8 cellular contexts compared by ENCODE assay signal in the genomic region with DNA sequence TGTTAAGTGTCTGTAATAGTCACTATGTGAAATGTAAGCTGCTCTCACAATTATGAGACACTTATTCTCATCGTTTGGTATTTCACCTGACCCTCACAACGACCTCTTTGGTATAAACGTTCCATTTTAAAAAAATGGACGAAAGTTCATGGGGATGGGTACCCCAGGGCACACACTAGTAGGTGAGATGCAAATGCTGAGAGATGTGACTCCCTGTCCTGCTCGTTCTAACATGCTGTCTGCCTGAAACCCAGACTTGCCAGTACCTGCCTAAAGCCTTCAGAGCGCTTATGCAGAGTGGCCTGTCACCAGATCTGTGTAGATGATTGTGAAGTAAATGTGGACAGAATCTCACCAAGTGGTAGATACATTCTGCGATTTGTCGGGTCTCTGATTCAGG. TPM values are rescaled to one million over a fixed set of nuclear protein-coding genes. Genes with fewer than 3 reads are reported as not detected.
A peak's percentile ranks its signal among the peaks of the same experiment; 100 is the strongest.
DNase-seq lines count a peak whose midpoint lies in the region; ATAC-seq and TF ChIP-seq lines count a peak whose summit lies in the region.
"Not testable (repeated sequence)": the region's sequence is repeated elsewhere in the genome, so short reads cannot be mapped to it uniquely, and the experiment has no call there.

No MANE protein-coding gene starts in this region.

- in situ Hi-C loops in gastrocnemius medialis (cut with MboI; ENCODE audit: low sequenced_read_pairs in 4 of 4), result not testable (repeated sequence)

- H3K27me3 Mint-ChIP-seq in activated T-helper 17 cell treated with anti-CD3 and anti-CD28 coated beads, Interleukin-2, amount 50 U/mL, for 72 hours, result not testable (repeated sequence)

- not testable (repeated sequence) for TF ChIP-seq RAD21 in liver (IDR thresholded peaks at IDR 0.05)

- ATAC-seq in GM19372 (IDR thresholded peaks at IDR 0.05; ENCODE audit: low read depth, unreplicated experiment), result peak; percentile 21
- ATAC-seq in HG02885 (IDR thresholded peaks at IDR 0.05; ENCODE audit: poor library complexity, unreplicated experiment), result peak; percentile 19
- not testable (repeated sequence) for ATAC-seq in activated T-helper 17 cell treated with anti-CD3 and anti-CD28 coated beads, Interleukin-2, amount 50 U/mL, for 72 hours (replicated peaks)
- ATAC-seq in gastrocnemius medialis, result peak; percentile 11 to 26

- not testable (repeated sequence) for H3K9me3 Mint-ChIP-seq in activated T-helper 17 cell treated with anti-CD3 and anti-CD28 coated beads, Interleukin-2, amount 50 U/mL, for 72 hours

- H3K27ac Mint-ChIP-seq in activated T-helper 17 cell treated with anti-CD3 and anti-CD28 coated beads, Interleukin-2, amount 50 U/mL, for 72 hours, result not testable (repeated sequence)

- not testable (repeated sequence) for H3K9me3 ChIP-seq in BLaER1; KOPT-K1 (ENCODE audit: insufficient read depth, low read length, poor library complexity, severe bottlenecking); liver (ENCODE audit: control insufficient read depth in 4 of 4, low read length in 3 of 4); gastrocnemius medialis

- H3K4me1 Mint-ChIP-seq in activated T-helper 17 cell treated with anti-CD3 and anti-CD28 coated beads, Interleukin-2, amount 50 U/mL, for 72 hours, result not testable (repeated sequence)

- 4% methylated on average over 6 of the region's 8 CpGs for WGBS in liver

- not testable (repeated sequence) for H4K20me1 ChIP-seq in BLaER1

- H3K4me2 ChIP-seq in BLaER1, result peak overlapping the region; percentile 59

- peak; percentile 46 for DNase-seq in epithelial cell of prostate (ENCODE audit: low read depth, low spot score)
- not testable (repeated sequence) for DNase-seq in gastrocnemius medialis

- TF ChIP-seq POLR2A in gastrocnemius medialis (IDR thresholded peaks at IDR 0.05), result not testable (repeated sequence)

- TF ChIP-seq CTCF in liver (IDR thresholded peaks at IDR 0.05; ENCODE audit: low read depth, low read length, missing input control); gastrocnemius medialis (IDR thresholded peaks at IDR 0.05 in 4 of 5, conservative IDR thresholded peaks at IDR 0.05 in 1 of 5): not testable (repeated sequence)

- H3K4me3 ChIP-seq in BLaER1 (peak overlapping the region; percentile 69), liver (ENCODE audit: low read depth in 1 of 3, low read length in 3 of 3) (peak overlapping the region in 2 of 3 donors; percentile 47 to 49), gastrocnemius medialis (peak overlapping the region; percentile 60 to 71 (median 65))

- peak overlapping the region; percentile 89 for H3K4me3 Mint-ChIP-seq in activated T-helper 17 cell treated with anti-CD3 and anti-CD28 coated beads, Interleukin-2, amount 50 U/mL, for 72 hours

- peak overlapping the region; percentile 75; the same call in 1 of the 2 replicates for H3K9ac ChIP-seq in BLaER1
- H3K9ac ChIP-seq in liver (ENCODE audit: low read depth in 1 of 2, low read length in 2 of 2), result not testable (repeated sequence)

- intact Hi-C loops in gastrocnemius medialis (cut with DNase I; ENCODE audit: low total_unique reads), result not testable (repeated sequence)

- H3K36me3 Mint-ChIP-seq in activated T-helper 17 cell treated with anti-CD3 and anti-CD28 coated beads, Interleukin-2, amount 50 U/mL, for 72 hours (ENCODE audit: low read depth), result not testable (repeated sequence)

- not testable (repeated sequence) for H3K4me1 ChIP-seq in BLaER1; liver (ENCODE audit: control insufficient read depth in 4 of 4, insufficient read depth in 4 of 4, low read length in 3 of 4); gastrocnemius medialis

- not testable (repeated sequence) for H3K27me3 ChIP-seq in BLaER1; liver (ENCODE audit: control insufficient read depth in 4 of 4, insufficient read depth in 4 of 4, low read length in 3 of 4); gastrocnemius medialis

- H3K36me3 ChIP-seq in BLaER1; KOPT-K1 (ENCODE audit: insufficient read depth, low read length); liver (ENCODE audit: control insufficient read depth in 4 of 4, insufficient read depth in 3 of 4, low read depth in 1 of 4, low read length in 3 of 4); gastrocnemius medialis: not testable (repeated sequence)

- H3K27ac ChIP-seq in BLaER1; liver (ENCODE audit: low read depth in 1 of 2, low read length in 2 of 2): not testable (repeated sequence)
- peak overlapping the region; percentile 28 for H3K27ac ChIP-seq in KOPT-K1 (ENCODE audit: low read depth, low read length, poor library complexity, severe bottlenecking)
- H3K27ac ChIP-seq in epithelial cell of prostate, result peak overlapping the region; percentile 56
- peak overlapping the region; percentile 73 to 81 (median 78) for H3K27ac ChIP-seq in gastrocnemius medialis

RNA-seq across cellular contexts. Expression of a gene that starts 0.6 kb away (rescaled TPM):
- 1 to 10 TPM; 1.3 to 1.6 TPM for total RNA-seq in activated T-helper 17 cell treated with anti-CD3 and anti-CD28 coated beads, Interleukin-2, amount 50 U/mL, for 72 hours
- total RNA-seq in liver, result 1 to 10 TPM; 1.0 to 2.9 TPM
- 1 to 10 TPM in 1 of 2 donors, under 1 TPM in 1; 0.81 to 1.2 TPM for polyA plus RNA-seq in liver
- total RNA-seq in gastrocnemius medialis, result 1 to 10 TPM; 2.0 to 5.0 (median 3.8) TPM
